ENCODE assay signal across 15 cellular contexts in genomic region chr16:29318037-29318436, GRCh38.
DNase-seq lines count a peak whose midpoint lies in the region; TF ChIP-seq lines count a peak whose summit lies in the region.
"Had no signal": no experiment of that assay in that cellular context is flagged by ENCODE, and none has a peak within 500 bp of the region (broad histone marks: within the 10 kb centered on the region; RNA-seq: fewer than 3 reads in every experiment).

No MANE protein-coding gene starts in this region.

- H3K4me1 ChIP-seq in endodermal cell (ENCODE audit: control insufficient read depth, insufficient read depth, low read length) = no peaks in the 10 kb centered on the region

- CTCF ChIA-PET in GM10248 (lab: Yijun Ruan, JAX) = no interaction called here

- H3K4me1 Mint-ChIP-seq in CD14-positive monocyte (peaks cover 33% of the 10 kb centered on the region), endodermal cell (peaks cover 8% of the 10 kb centered on the region), neural crest cell (peaks cover 78% of the 10 kb centered on the region)
- H3K4me1 Mint-ChIP-seq: CD4-positive, alpha-beta memory T cell had no signal

- TF ChIP-seq POLR2A in NB4 (IDR thresholded peaks at IDR 0.05; ENCODE audit: extremely low read depth, insufficient read length) = no peak

- H3K9me3 Mint-ChIP-seq in CD14-positive monocyte (peaks cover 0 to 2% (median 0%) of the 10 kb centered on the region in 7 donors), endodermal cell (no peaks in the 10 kb centered on the region), neural crest cell (no peaks in the 10 kb centered on the region)
- H3K9me3 Mint-ChIP-seq: CD4-positive, alpha-beta memory T cell; GM23338; naive B cell; stimulated activated naive CD8-positive, alpha-beta T cell treated with anti-CD3 and anti-CD28 coated beads, Interleukin-15, Interleukin-2, amounts not matched to agents 100 ng/mL and 50 ng/mL, for 24 hours had no signal

- H3K36me3 ChIP-seq in endodermal cell (ENCODE audit: control insufficient read depth, insufficient read depth, low read length) = no peaks in the 10 kb centered on the region
- H3K36me3 ChIP-seq: right atrium auricular region had no signal

- H3K4me3 Mint-ChIP-seq in CD14-positive monocyte = peak overlapping the region in 1 of 2 donors; percentile 26
- H3K4me3 Mint-ChIP-seq in endodermal cell = no peak overlapping the region
- H3K4me3 Mint-ChIP-seq in neural crest cell = no peak overlapping the region
- H3K4me3 Mint-ChIP-seq: CD4-positive, alpha-beta memory T cell; GM23338; stimulated activated naive CD8-positive, alpha-beta T cell treated with anti-CD3 and anti-CD28 coated beads, Interleukin-15, Interleukin-2, amounts not matched to agents 100 ng/mL and 50 ng/mL, for 24 hours had no signal

- no peak overlapping the region for H3K9ac ChIP-seq in endodermal cell (ENCODE audit: extremely low read depth, low read length, poor library complexity, severe bottlenecking)

- no peaks in the 10 kb centered on the region for H3K27me3 ChIP-seq in endodermal cell (ENCODE audit: control insufficient read depth, insufficient read depth, low read length, poor library complexity, severe bottlenecking)
- H3K27me3 ChIP-seq: right atrium auricular region had no signal

- intact Hi-C loops in CD14-positive monocyte (cut with micrococcal nuclease) = loop anchor here in 1 of 2 donors (2.0 kb wide), 1 partner anchor 17 kb away; no protein-coding TSS in a partner anchor

- H3K4me3 ChIP-seq in NB4 (ENCODE audit: low read depth, low read length) (no peak overlapping the region), endodermal cell (ENCODE audit: low read length) (no peak overlapping the region)
- H3K4me3 ChIP-seq: GM23338, right atrium auricular region had no signal

- POLR2A ChIA-PET in GM10248 (lab: Yijun Ruan, JAX) = no interaction called here

- H3K27ac Mint-ChIP-seq in CD14-positive monocyte (peak overlapping the region; percentile 87 to 98 (median 94)), endodermal cell (no peak overlapping the region), neural crest cell (ENCODE audit: unreplicated experiment) (no peak overlapping the region)
- H3K27ac Mint-ChIP-seq: CD4-positive, alpha-beta memory T cell; GM23338; stimulated activated naive CD8-positive, alpha-beta T cell treated with anti-CD3 and anti-CD28 coated beads, Interleukin-15, Interleukin-2, amounts not matched to agents 100 ng/mL and 50 ng/mL, for 24 hours had no signal

- DNase-seq in CD14-positive monocyte (ENCODE audit: low spot score) (no peak), NB4 (ENCODE audit: low read depth) (peak; percentile 38), endodermal cell (no peak), neural crest cell (ENCODE audit: low read depth, low spot score) (no peak), NCI-H1092 (lab: John Stamatoyannopoulos, UW) (no peak), NCI-H2227 (lab: John Stamatoyannopoulos, UW; ENCODE audit: unreplicated experiment) (no peak), GM10248 (ENCODE audit: extremely low spot score) (no peak)
- DNase-seq in activated CD4-positive, alpha-beta T cell treated with anti-CD3 and anti-CD28 coated beads, Interleukin-2, amount 50 U/mL, for 1 hour = no peak
- DNase-seq: activated T-cell treated with anti-CD3 and anti-CD28 coated beads for 4 hours; CD4-positive, alpha-beta memory T cell; naive B cell; NCI-H2171 had no signal

- H3K36me3 Mint-ChIP-seq in CD14-positive monocyte (peaks cover 37% of the 10 kb centered on the region in 2 donors), endodermal cell (ENCODE audit: low read depth) (no peaks in the 10 kb centered on the region), neural crest cell (ENCODE audit: low read depth) (no peaks in the 10 kb centered on the region)
- H3K36me3 Mint-ChIP-seq: naive B cell had no signal

- H3K27me3 Mint-ChIP-seq in CD14-positive monocyte (ENCODE audit: low read depth in 3 of 3) (no peaks in the 10 kb centered on the region), endodermal cell (ENCODE audit: insufficient read depth) (peaks cover 2% of the 10 kb centered on the region), neural crest cell (ENCODE audit: low read depth) (peaks cover 3% of the 10 kb centered on the region)
- H3K27me3 Mint-ChIP-seq: CD4-positive, alpha-beta memory T cell; naive B cell; stimulated activated naive CD8-positive, alpha-beta T cell treated with anti-CD3 and anti-CD28 coated beads, Interleukin-15, Interleukin-2, amounts not matched to agents 100 ng/mL and 50 ng/mL, for 24 hours had no signal

- TF ChIP-seq CTCF in CD14-positive monocyte (IDR thresholded peaks at IDR 0.05) = no peak
- peak; percentile 40 for TF ChIP-seq CTCF in NB4 (IDR thresholded peaks at IDR 0.05; ENCODE audit: low read depth, low read length)
- TF ChIP-seq CTCF in endodermal cell (conservative IDR thresholded peaks at IDR 0.05) = peak; percentile 64
- TF ChIP-seq CTCF in neural crest cell (conservative IDR thresholded peaks at IDR 0.05) = peak; percentile 54
- no peak for TF ChIP-seq CTCF in GM10248 (IDR thresholded peaks at IDR 0.05; ENCODE audit: control extremely low read depth, extremely low read depth, low read depth, missing control alignments)

- no peaks in the 10 kb centered on the region for H3K9me3 ChIP-seq in endodermal cell (ENCODE audit: control insufficient read depth, low read length)
- H3K9me3 ChIP-seq: right atrium auricular region had no signal

- H3K27ac ChIP-seq in endodermal cell (ENCODE audit: low read depth, low read length) = no peak overlapping the region
- H3K27ac ChIP-seq: right atrium auricular region had no signal

- WGBS in endodermal cell (ENCODE audit: insufficient coverage in 1 of 2, insufficient read length in 1 of 2), 2 experiments = 81 to 93% methylated on average over 5 to 16 of the region's 16 CpGs

Comparison
In these comparisons a context has a peak if more than half of its experiments do, and no peak if none do; other contexts are left out.
1. H3K27ac Mint-ChIP-seq: peak in CD14-positive monocyte (7 of 7); none in endodermal cell (single experiment) and neural crest cell (single experiment).
2. CTCF ChIP-seq: peak in NB4 (single experiment), endodermal cell (single experiment) and neural crest cell (single experiment); none in CD14-positive monocyte (single experiment) and GM10248 (single experiment).